Comparison of ENCODE assay signal across 10 cellular contexts in genomic region chr2:194319222-194319992, GRCh38.
DNase-seq lines count a peak whose midpoint lies in the region; ATAC-seq and TF ChIP-seq lines count a peak whose summit lies in the region.
"Had no signal": no experiment of that assay in that cellular context is flagged by ENCODE, and none has a peak within 500 bp of the region (broad histone marks: within the 10 kb centered on the region; RNA-seq: fewer than 3 reads in every experiment).

No MANE protein-coding gene starts in this region.

- DNase-seq in HEK293T (ENCODE audit: extremely low spot score) (peak; percentile 13), Karpas-422 (peak; percentile 50), iPS-NIHi7 (ENCODE audit: extremely low spot score) (peak; percentile 48), medulla oblongata (ENCODE audit: extremely low spot score) (no peak), glomerular visceral epithelial cell (ENCODE audit: extremely low spot score) (no peak), putamen (ENCODE audit: low spot score) (no peak)
- no peak for DNase-seq in activated CD4-positive, alpha-beta memory T cell treated with anti-CD3 and anti-CD28 coated beads, Interleukin-2, amount 10 ng/mL, durations not matched to agents 7 days and 5 days
- DNase-seq: stimulated activated CD4-positive, alpha-beta T cell treated with anti-CD3 and anti-CD28 coated beads, Interleukin-2, amount 100 ng/mL, for 24 hours; transverse colon had no signal

- H3K9me3 ChIP-seq in Karpas-422 (ENCODE audit: low read length), result peaks cover 47% of the 10 kb centered on the region
- H3K9me3 ChIP-seq: transverse colon had no signal

- no peaks in the 10 kb centered on the region for H3K9me3 Mint-ChIP-seq in activated CD4-positive, alpha-beta memory T cell treated with anti-CD3 and anti-CD28 coated beads, Interleukin-2, amount 10 ng/mL, durations not matched to agents 7 days and 5 days

- H3K27ac Mint-ChIP-seq in activated CD4-positive, alpha-beta memory T cell treated with anti-CD3 and anti-CD28 coated beads, Interleukin-2, amount 10 ng/mL, durations not matched to agents 7 days and 5 days, result no peak overlapping the region

- no peaks in the 10 kb centered on the region for H3K36me3 Mint-ChIP-seq in activated CD4-positive, alpha-beta memory T cell treated with anti-CD3 and anti-CD28 coated beads, Interleukin-2, amount 10 ng/mL, durations not matched to agents 7 days and 5 days (ENCODE audit: low read depth)

- H3K9me2 ChIP-seq in Karpas-422 (replicated peaks; ENCODE audit: insufficient read depth, low read length), result no peaks in the 10 kb centered on the region

- no peaks in the 10 kb centered on the region for H3K79me2 ChIP-seq in Karpas-422 (ENCODE audit: low read length)

- H3K4me2 ChIP-seq in Karpas-422 (ENCODE audit: low read depth, low read length, poor library complexity, severe bottlenecking), result no peak overlapping the region

- H3K4me1 Mint-ChIP-seq in activated CD4-positive, alpha-beta memory T cell treated with anti-CD3 and anti-CD28 coated beads, Interleukin-2, amount 10 ng/mL, durations not matched to agents 7 days and 5 days, result no peaks in the 10 kb centered on the region

- H3K36me3 ChIP-seq in Karpas-422 (ENCODE audit: insufficient read depth, low read length), result no peaks in the 10 kb centered on the region
- H3K36me3 ChIP-seq: transverse colon had no signal

- H3K27me3 ChIP-seq in Karpas-422 (ENCODE audit: low read length), result no peaks in the 10 kb centered on the region
- H3K27me3 ChIP-seq: transverse colon had no signal

- POLR2A ChIA-PET in HEK293T (lab: Yijun Ruan, JAX), result no interaction called here
- POLR2A ChIA-PET in activated CD4-positive, alpha-beta memory T cell treated with anti-CD3 and anti-CD28 coated beads, Interleukin-2, amount 10 ng/mL, durations not matched to agents 7 days and 5 days (lab: Charles Lee), result no interaction called here

- H3K27me3 Mint-ChIP-seq in activated CD4-positive, alpha-beta memory T cell treated with anti-CD3 and anti-CD28 coated beads, Interleukin-2, amount 10 ng/mL, durations not matched to agents 7 days and 5 days, result no peaks in the 10 kb centered on the region

- no peaks in the 10 kb centered on the region for H3K4me1 ChIP-seq in Karpas-422 (ENCODE audit: low read length)
- H3K4me1 ChIP-seq: transverse colon had no signal

- H3K4me3 ChIP-seq in Karpas-422 (ENCODE audit: low read length), result no peak overlapping the region
- H3K4me3 ChIP-seq: transverse colon had no signal

- CTCF ChIA-PET in HEK293T (lab: Yijun Ruan, JAX), result no interaction called here
- CTCF ChIA-PET in activated CD4-positive, alpha-beta memory T cell treated with anti-CD3 and anti-CD28 coated beads, Interleukin-2, amount 10 ng/mL, durations not matched to agents 7 days and 5 days (lab: Charles Lee), result no interaction called here

- no peaks in the 10 kb centered on the region for H4K20me1 ChIP-seq in Karpas-422 (ENCODE audit: insufficient read depth, low read depth, low read length)

- no peak overlapping the region for H3K27ac ChIP-seq in Karpas-422 (ENCODE audit: low read length)
- H3K27ac ChIP-seq: transverse colon had no signal

- no peak overlapping the region for H2AFZ ChIP-seq in Karpas-422 (ENCODE audit: low read length)

- H3K4me3 Mint-ChIP-seq in activated CD4-positive, alpha-beta memory T cell treated with anti-CD3 and anti-CD28 coated beads, Interleukin-2, amount 10 ng/mL, durations not matched to agents 7 days and 5 days, result no peak overlapping the region

- peak; percentile 60 for ATAC-seq in GM18867 (IDR thresholded peaks at IDR 0.05; ENCODE audit: unreplicated experiment)

- H3K9ac ChIP-seq in Karpas-422 (ENCODE audit: low read length), result no peak overlapping the region

TF ChIP-seq in HEK293T, 16 proteins besides CTCF, POLR2A, EP300 and RAD21:
- no peak for TF ChIP-seq L3MBTL2 (conservative IDR thresholded peaks at IDR 0.05)
- TF ChIP-seq PKNOX1 (IDR thresholded peaks at IDR 0.05), result no peak
- TF ChIP-seq LEF1 (IDR thresholded peaks at IDR 0.05; ENCODE audit: borderline replicate concordance), result no peak
- no peak for TF ChIP-seq HDGF (IDR thresholded peaks at IDR 0.05; ENCODE audit: borderline replicate concordance)
- no peak for TF ChIP-seq ZNF384 (IDR thresholded peaks at IDR 0.05)
- TF ChIP-seq FOXM1 (IDR thresholded peaks at IDR 0.05; ENCODE audit: borderline replicate concordance), result no peak
- TF ChIP-seq FOXK2 (IDR thresholded peaks at IDR 0.05), result no peak
- no peak for TF ChIP-seq SUZ12 (IDR thresholded peaks at IDR 0.05)
- TF ChIP-seq SP1 (IDR thresholded peaks at IDR 0.05), result no peak
- TF ChIP-seq BHLHE40 (IDR thresholded peaks at IDR 0.05; ENCODE audit: borderline replicate concordance), result no peak
- no peak for TF ChIP-seq ELF4 (IDR thresholded peaks at IDR 0.05)
- TF ChIP-seq FOXA1 (IDR thresholded peaks at IDR 0.05), result no peak
- TF ChIP-seq CTBP1 (IDR thresholded peaks at IDR 0.05; ENCODE audit: borderline replicate concordance), result no peak
- TF ChIP-seq NFRKB (IDR thresholded peaks at IDR 0.05), result no peak
- no peak for TF ChIP-seq ARNT (IDR thresholded peaks at IDR 0.05)
- no peak for TF ChIP-seq TARDBP (IDR thresholded peaks at IDR 0.05)

Comparison
In these comparisons a context has a peak if more than half of its experiments do, and no peak if none do; other contexts are left out.
1. DNase-seq: peak in HEK293T (single experiment), Karpas-422 (single experiment) and iPS-NIHi7 (single experiment); none in medulla oblongata (single experiment), glomerular visceral epithelial cell (single experiment), putamen (single experiment) and activated CD4-positive, alpha-beta memory T cell treated with anti-CD3 and anti-CD28 coated beads, Interleukin-2, amount 10 ng/mL, durations not matched to agents 7 days and 5 days (single experiment).